38 cellular contexts compared by ENCODE assay signal in genomic region chr1:173661763-173662162, GRCh38. TPM values are rescaled to one million over a fixed set of nuclear protein-coding genes. Genes with fewer than 3 reads are reported as not detected.
"Had no signal": no experiment of that assay in that cellular context is flagged by ENCODE, and none has a peak within 500 bp of the region (broad histone marks: within the 10 kb centered on the region; RNA-seq: fewer than 3 reads in every experiment).

No MANE protein-coding gene starts in this region.

- H3K27ac ChIP-seq: brain microvascular endothelial cell, coronary artery, dorsolateral prefrontal cortex, esophagus muscularis mucosa, foreskin keratinocyte, gastrocnemius medialis, heart left ventricle had no signal

- H3K36me3 ChIP-seq: brain microvascular endothelial cell, esophagus muscularis mucosa, gastrocnemius medialis, heart left ventricle, WERI-Rb-1 had no signal

- H3K4me1 ChIP-seq: esophagus muscularis mucosa, gastrocnemius medialis, heart left ventricle had no signal

- H3K27me3 Mint-ChIP-seq: activated CD4-positive, alpha-beta T cell treated with anti-CD3 and anti-CD28 coated beads for 36 hours; activated CD8-positive, alpha-beta T cell treated with anti-CD3 and anti-CD28 coated beads for 36 hours; activated naive CD8-positive, alpha-beta T cell; activated T-helper 17 cell treated with anti-CD3 and anti-CD28 coated beads, Interleukin-2, amount 50 U/mL, for 72 hours; dendritic cell treated with granulocyte-macrophage colony-stimulating factor and Interleukin-4, amounts not matched to agents 40 ng/mL and 50 ng/mL, for 4 days had no signal

- H3K4me3 ChIP-seq: coronary artery, dorsolateral prefrontal cortex, esophagus muscularis mucosa, gastrocnemius medialis, heart left ventricle had no signal

- H3K9me3 Mint-ChIP-seq: activated CD8-positive, alpha-beta T cell treated with anti-CD3 and anti-CD28 coated beads for 36 hours; activated T-cell treated with anti-CD3 and anti-CD28 coated beads, Interleukin-2, amount 50 U/mL, for 4 hours; activated T-helper 17 cell treated with anti-CD3 and anti-CD28 coated beads, Interleukin-2, amount 50 U/mL, for 72 hours; central memory CD8-positive, alpha-beta T cell; dendritic cell treated with granulocyte-macrophage colony-stimulating factor and Interleukin-4, amounts not matched to agents 40 ng/mL and 50 ng/mL, for 4 days; T-helper 2 cell treated with Interferon-gamma antibody and Interleukin-4, amounts not matched to agents 5 μg/mL and 100 μg/mL, for 36 hours had no signal

- H3K27ac Mint-ChIP-seq: activated CD4-positive, alpha-beta T cell treated with anti-CD3 and anti-CD28 coated beads for 36 hours; activated CD8-positive, alpha-beta T cell treated with anti-CD3 and anti-CD28 coated beads for 36 hours; activated naive CD8-positive, alpha-beta T cell; activated T-helper 17 cell treated with anti-CD3 and anti-CD28 coated beads, Interleukin-2, amount 50 U/mL, for 72 hours; dendritic cell treated with granulocyte-macrophage colony-stimulating factor and Interleukin-4, amounts not matched to agents 40 ng/mL and 50 ng/mL, for 4 days; endodermal cell; T-helper 17 cell; T-helper 2 cell treated with Interferon-gamma antibody and Interleukin-4, amounts not matched to agents 5 μg/mL and 100 μg/mL, for 36 hours had no signal

- H3K4me3 Mint-ChIP-seq: activated CD4-positive, alpha-beta T cell treated with anti-CD3 and anti-CD28 coated beads for 36 hours; activated CD8-positive, alpha-beta T cell treated with anti-CD3 and anti-CD28 coated beads for 36 hours; activated naive CD8-positive, alpha-beta T cell; activated T-cell treated with anti-CD3 and anti-CD28 coated beads, Interleukin-2, amount 50 U/mL, for 4 hours; activated T-helper 17 cell treated with anti-CD3 and anti-CD28 coated beads, Interleukin-2, amount 50 U/mL, for 72 hours; central memory CD8-positive, alpha-beta T cell; dendritic cell treated with granulocyte-macrophage colony-stimulating factor and Interleukin-4, amounts not matched to agents 40 ng/mL and 50 ng/mL, for 4 days; endodermal cell; T-helper 17 cell; T-helper 2 cell treated with Interferon-gamma antibody and Interleukin-4, amounts not matched to agents 5 μg/mL and 100 μg/mL, for 36 hours had no signal

- H3K4me1 Mint-ChIP-seq: activated CD4-positive, alpha-beta T cell treated with anti-CD3 and anti-CD28 coated beads for 36 hours; activated T-helper 17 cell treated with anti-CD3 and anti-CD28 coated beads, Interleukin-2, amount 50 U/mL, for 72 hours; central memory CD8-positive, alpha-beta T cell; endodermal cell; T-helper 17 cell had no signal

- DNase-seq: activated CD4-positive, alpha-beta T cell treated with anti-CD3 and anti-CD28 coated beads for 36 hours; activated CD4-positive, alpha-beta T cell treated with anti-CD3 and anti-CD28 coated beads, Interleukin-2, amount 50 U/mL, for 1 hour; activated CD4-positive, alpha-beta T cell treated with anti-CD3 and anti-CD28 coated beads, Interleukin-2, amount 50 U/mL, for 48 hours; activated CD4-positive, CD25-positive, alpha-beta regulatory T cell; activated CD4-positive, CD25-positive, alpha-beta regulatory T cell treated with anti-CD3 and anti-CD28 coated beads, Interleukin-2, amount 50 U/mL, for 72 hours; activated CD8-positive, alpha-beta memory T cell treated with anti-CD3 and anti-CD28 coated beads for 24 hours; activated CD8-positive, alpha-beta T cell treated with anti-CD3 and anti-CD28 coated beads for 36 hours; activated effector memory CD4-positive, alpha-beta T cell treated with Interleukin-2 at 50 U/mL for 16 hours; activated gamma-delta T cell treated with Interleukin-2 at 50 U/mL for 16 hours; activated naive CD4-positive, alpha-beta T cell treated with anti-CD3 and anti-CD28 coated beads, Interleukin-2, amount 50 U/mL, for 16 hours; activated naive CD4-positive, alpha-beta T cell treated with Interleukin-2 at 50 U/mL for 16 hours; activated T-cell treated with anti-CD3 and anti-CD28 coated beads, Interleukin-2, amount 50 U/mL, for 4 hours; amniotic stem cell; anterior cingulate cortex; brain microvascular endothelial cell; dorsolateral prefrontal cortex; effector memory CD4-positive, alpha-beta T cell; endodermal cell; gastrocnemius medialis; glutamatergic neuron; heart left ventricle; T-helper 1 cell; T-helper 17 cell; T1000 had no signal

- H3K27me3 ChIP-seq: brain microvascular endothelial cell, dorsolateral prefrontal cortex, esophagus muscularis mucosa, foreskin keratinocyte, gastrocnemius medialis, heart left ventricle had no signal

- H3K9me3 ChIP-seq: esophagus muscularis mucosa, gastrocnemius medialis, heart left ventricle had no signal

- H3K36me3 Mint-ChIP-seq: activated naive CD8-positive, alpha-beta T cell had no signal

RNA-seq across cellular contexts. Expression of gene ANKRD45, which starts 7.9 kb away (rescaled TPM):
- total RNA-seq: activated CD8-positive, alpha-beta T cell treated with anti-CD3 and anti-CD28 coated beads for 36 hours; activated T-cell treated with anti-CD3 and anti-CD28 coated beads, Interleukin-2, amount 50 U/mL, for 4 hours; activated T-helper 17 cell treated with anti-CD3 and anti-CD28 coated beads, Interleukin-2, amount 50 U/mL, for 72 hours; gastrocnemius medialis; T-helper 17 cell had no signal
- polyA plus RNA-seq: heart left ventricle had no signal

RNA-seq across cellular contexts. Expression of gene TEX50, which starts 26.6 kb away (rescaled TPM):
- total RNA-seq: activated CD4-positive, alpha-beta T cell treated with anti-CD3 and anti-CD28 coated beads for 36 hours; activated CD8-positive, alpha-beta T cell treated with anti-CD3 and anti-CD28 coated beads for 36 hours; activated T-cell treated with anti-CD3 and anti-CD28 coated beads, Interleukin-2, amount 50 U/mL, for 4 hours; activated T-helper 17 cell treated with anti-CD3 and anti-CD28 coated beads, Interleukin-2, amount 50 U/mL, for 72 hours; astrocyte; bronchial epithelial cell; cardiac septum; cerebellum; dorsolateral prefrontal cortex; endodermal cell; esophagus muscularis mucosa; foreskin keratinocyte; gastrocnemius medialis; heart left ventricle; T-helper 17 cell had no signal
- polyA plus RNA-seq: adipose tissue, foreskin keratinocyte, heart left ventricle had no signal

RNA-seq across cellular contexts. Expression of gene SLC9C2, which starts 58.9 kb away (rescaled TPM):
- total RNA-seq: activated CD4-positive, alpha-beta T cell treated with anti-CD3 and anti-CD28 coated beads for 36 hours; activated CD8-positive, alpha-beta T cell treated with anti-CD3 and anti-CD28 coated beads for 36 hours; activated T-cell treated with anti-CD3 and anti-CD28 coated beads, Interleukin-2, amount 50 U/mL, for 4 hours; activated T-helper 17 cell treated with anti-CD3 and anti-CD28 coated beads, Interleukin-2, amount 50 U/mL, for 72 hours; bronchial epithelial cell; endodermal cell; esophagus muscularis mucosa; foreskin keratinocyte; gastrocnemius medialis; T-helper 17 cell had no signal
- polyA plus RNA-seq: foreskin keratinocyte, heart left ventricle had no signal
